ENCODE assay signal across 8 cellular contexts in genomic region chr4:151409470-151410313, GRCh38. TPM values are rescaled to one million over a fixed set of nuclear protein-coding genes. Genes with fewer than 3 reads are reported as not detected.
DNase-seq lines count a peak whose midpoint lies in the region; ATAC-seq and TF ChIP-seq lines count a peak whose summit lies in the region.

No MANE protein-coding gene starts in this region.

- no peak overlapping the region for H2AK5ac ChIP-seq in mesendoderm (ENCODE audit: low read length)

- no peak overlapping the region for H2BK5ac ChIP-seq in mesendoderm (ENCODE audit: low read length)

- H3K79me2 ChIP-seq in mesendoderm (ENCODE audit: control insufficient read depth, insufficient read depth, low read length), result peaks cover 7% of the 10 kb centered on the region

- H3K9me3 ChIP-seq in duodenal mucosa (ENCODE audit: control insufficient read depth in 1 of 2, low read length in 2 of 2) (no peaks in the 10 kb centered on the region), upper lobe of right lung (no peaks in the 10 kb centered on the region)

- H3K56ac ChIP-seq in mesendoderm (ENCODE audit: low read length), result peak overlapping the region; percentile 77

- H3K27me3 ChIP-seq in duodenal mucosa (ENCODE audit: control insufficient read depth in 1 of 2, insufficient read depth in 2 of 2, low read length in 2 of 2) (no peaks in the 10 kb centered on the region), mesendoderm (ENCODE audit: insufficient read depth, low read length, poor library complexity) (no peaks in the 10 kb centered on the region), upper lobe of right lung (no peaks in the 10 kb centered on the region)

- DNase-seq in activated CD8-positive, alpha-beta memory T cell treated with anti-CD3 and anti-CD28 coated beads, Interleukin-2, amount 10 ng/mL, durations not matched to agents 7 days and 5 days, result no peak
- DNase-seq in activated CD8-positive, alpha-beta memory T cell treated with anti-CD3 and anti-CD28 coated beads, Interleukin-2, amount 50 U/mL, for 48 hours, result no peak
- DNase-seq in mesendoderm, result peak; percentile 82
- no peak for DNase-seq in upper lobe of right lung

- H3K4me3 ChIP-seq in duodenal mucosa (ENCODE audit: low read depth in 1 of 2, low read length in 2 of 2) (peak overlapping the region; percentile 61 to 79), mesendoderm (ENCODE audit: low read length) (peak overlapping the region; percentile 60), upper lobe of right lung (peak overlapping the region; percentile 64)

- H3K27me3 Mint-ChIP-seq in activated CD8-positive, alpha-beta memory T cell treated with anti-CD3 and anti-CD28 coated beads, Interleukin-2, amount 10 ng/mL, durations not matched to agents 7 days and 5 days, result peaks cover 71% of the 10 kb centered on the region

- H3K4me1 ChIP-seq in duodenal mucosa (ENCODE audit: control insufficient read depth in 1 of 2, insufficient read depth in 2 of 2, low read length in 2 of 2), result peaks cover 19 to 23% of the 10 kb centered on the region in 2 donors
- H3K4me1 ChIP-seq in mesendoderm (ENCODE audit: control insufficient read depth, low read depth, low read length), result no peaks in the 10 kb centered on the region
- H3K4me1 ChIP-seq in upper lobe of right lung, result peaks cover 19% of the 10 kb centered on the region

- ATAC-seq in activated CD8-positive, alpha-beta memory T cell treated with anti-CD3 and anti-CD28 coated beads, Interleukin-2, amount 10 ng/mL, durations not matched to agents 7 days and 5 days, result no peak
- ATAC-seq in SK-N-SH treated with all-trans-retinoic acid at 6 μM for 48 hours (peak; percentile 27), upper lobe of right lung (peak; percentile 13), GM19035 (IDR thresholded peaks at IDR 0.05; ENCODE audit: unreplicated experiment) (no peak), HG02840 (IDR thresholded peaks at IDR 0.05; ENCODE audit: low FRiP score, unreplicated experiment) (no peak)

- H3K9ac ChIP-seq in duodenal mucosa (ENCODE audit: low read depth in 1 of 2, low read length in 2 of 2) (peak overlapping the region; percentile 56 to 80), mesendoderm (ENCODE audit: low read length) (peak overlapping the region; percentile 73)

- peak overlapping the region; percentile 75 for H3K27ac ChIP-seq in duodenal mucosa (ENCODE audit: low read depth, low read length)
- peak overlapping the region; percentile 3 for H3K27ac ChIP-seq in mesendoderm (ENCODE audit: low read depth, low read length)
- peak overlapping the region; percentile 75 for H3K27ac ChIP-seq in upper lobe of right lung

- H3K79me1 ChIP-seq in mesendoderm (ENCODE audit: low read length), result no peaks in the 10 kb centered on the region

- H2BK15ac ChIP-seq in mesendoderm (replicated peaks; ENCODE audit: low read depth), result no peak overlapping the region

- no peak overlapping the region for H2BK120ac ChIP-seq in mesendoderm (ENCODE audit: low read depth, low read length)

- H3K4ac ChIP-seq in mesendoderm (ENCODE audit: low read depth, low read length), result no peak overlapping the region

- no CpG with 5 or more reads among the region's 27 CpGs for WGBS in mesendoderm (ENCODE audit: extremely low coverage, insufficient coverage, low lambda C conversion rate)

- no peak overlapping the region for H4K5ac ChIP-seq in mesendoderm (ENCODE audit: low read length)

- H3K9me3 Mint-ChIP-seq in activated CD8-positive, alpha-beta memory T cell treated with anti-CD3 and anti-CD28 coated beads, Interleukin-2, amount 10 ng/mL, durations not matched to agents 7 days and 5 days (ENCODE audit: low read depth), result no peaks in the 10 kb centered on the region

- H3K4me1 Mint-ChIP-seq in activated CD8-positive, alpha-beta memory T cell treated with anti-CD3 and anti-CD28 coated beads, Interleukin-2, amount 10 ng/mL, durations not matched to agents 7 days and 5 days, result peaks cover 22% of the 10 kb centered on the region

- H3K36me3 Mint-ChIP-seq in activated CD8-positive, alpha-beta memory T cell treated with anti-CD3 and anti-CD28 coated beads, Interleukin-2, amount 10 ng/mL, durations not matched to agents 7 days and 5 days, result no peaks in the 10 kb centered on the region

- H4K8ac ChIP-seq in mesendoderm (ENCODE audit: low read depth, low read length), result no peak overlapping the region

- intact Hi-C loops in upper lobe of right lung (cut with DNase I), result no loop called here

- peak overlapping the region; percentile 2 for H3K18ac ChIP-seq in mesendoderm (ENCODE audit: low read length)

- no peak for TF ChIP-seq CTCF in upper lobe of right lung (IDR thresholded peaks at IDR 0.05)

- CTCF ChIA-PET in activated CD8-positive, alpha-beta memory T cell treated with anti-CD3 and anti-CD28 coated beads, Interleukin-2, amount 10 ng/mL, durations not matched to agents 7 days and 5 days (lab: Charles Lee), result no interaction called here

- H3K27ac Mint-ChIP-seq in activated CD8-positive, alpha-beta memory T cell treated with anti-CD3 and anti-CD28 coated beads, Interleukin-2, amount 10 ng/mL, durations not matched to agents 7 days and 5 days, result no peak overlapping the region

- H3K36me3 ChIP-seq in duodenal mucosa (ENCODE audit: control insufficient read depth in 1 of 2, insufficient read depth in 2 of 2, low read length in 2 of 2) (no peaks in the 10 kb centered on the region), mesendoderm (ENCODE audit: control insufficient read depth, insufficient read depth, low read length) (no peaks in the 10 kb centered on the region), upper lobe of right lung (no peaks in the 10 kb centered on the region)

- peak overlapping the region; percentile 79 for H3K4me2 ChIP-seq in mesendoderm (ENCODE audit: low read length)

- peak overlapping the region; percentile 23 for H3K4me3 Mint-ChIP-seq in activated CD8-positive, alpha-beta memory T cell treated with anti-CD3 and anti-CD28 coated beads, Interleukin-2, amount 10 ng/mL, durations not matched to agents 7 days and 5 days

- H3K23ac ChIP-seq in mesendoderm (ENCODE audit: low read length), result peak overlapping the region; percentile 80

TF ChIP-seq in SK-N-SH treated with all-trans-retinoic acid at 6 μM for 48 hours, 23 proteins besides CTCF, POLR2A, EP300 and RAD21:
- TF ChIP-seq, protein P1, sequence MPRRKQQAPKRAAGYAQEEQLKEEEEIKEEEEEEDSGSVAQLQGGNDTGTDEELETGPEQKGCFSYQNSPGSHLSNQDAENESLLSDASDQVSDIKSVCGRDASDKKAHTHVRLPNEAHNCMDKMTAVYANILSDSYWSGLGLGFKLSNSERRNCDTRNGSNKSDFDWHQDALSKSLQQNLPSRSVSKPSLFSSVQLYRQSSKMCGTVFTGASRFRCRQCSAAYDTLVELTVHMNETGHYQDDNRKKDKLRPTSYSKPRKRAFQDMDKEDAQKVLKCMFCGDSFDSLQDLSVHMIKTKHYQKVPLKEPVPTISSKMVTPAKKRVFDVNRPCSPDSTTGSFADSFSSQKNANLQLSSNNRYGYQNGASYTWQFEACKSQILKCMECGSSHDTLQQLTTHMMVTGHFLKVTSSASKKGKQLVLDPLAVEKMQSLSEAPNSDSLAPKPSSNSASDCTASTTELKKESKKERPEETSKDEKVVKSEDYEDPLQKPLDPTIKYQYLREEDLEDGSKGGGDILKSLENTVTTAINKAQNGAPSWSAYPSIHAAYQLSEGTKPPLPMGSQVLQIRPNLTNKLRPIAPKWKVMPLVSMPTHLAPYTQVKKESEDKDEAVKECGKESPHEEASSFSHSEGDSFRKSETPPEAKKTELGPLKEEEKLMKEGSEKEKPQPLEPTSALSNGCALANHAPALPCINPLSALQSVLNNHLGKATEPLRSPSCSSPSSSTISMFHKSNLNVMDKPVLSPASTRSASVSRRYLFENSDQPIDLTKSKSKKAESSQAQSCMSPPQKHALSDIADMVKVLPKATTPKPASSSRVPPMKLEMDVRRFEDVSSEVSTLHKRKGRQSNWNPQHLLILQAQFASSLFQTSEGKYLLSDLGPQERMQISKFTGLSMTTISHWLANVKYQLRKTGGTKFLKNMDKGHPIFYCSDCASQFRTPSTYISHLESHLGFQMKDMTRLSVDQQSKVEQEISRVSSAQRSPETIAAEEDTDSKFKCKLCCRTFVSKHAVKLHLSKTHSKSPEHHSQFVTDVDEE (CRISPR knock-in tag; IDR thresholded peaks at IDR 0.05), result no peak
- TF ChIP-seq ARNTL (CRISPR knock-in tag; IDR thresholded peaks at IDR 0.05; ENCODE audit: borderline replicate concordance, low read depth), result no peak
- no peak for TF ChIP-seq ESRRG (CRISPR knock-in tag; IDR thresholded peaks at IDR 0.05)
- TF ChIP-seq, protein P2, sequence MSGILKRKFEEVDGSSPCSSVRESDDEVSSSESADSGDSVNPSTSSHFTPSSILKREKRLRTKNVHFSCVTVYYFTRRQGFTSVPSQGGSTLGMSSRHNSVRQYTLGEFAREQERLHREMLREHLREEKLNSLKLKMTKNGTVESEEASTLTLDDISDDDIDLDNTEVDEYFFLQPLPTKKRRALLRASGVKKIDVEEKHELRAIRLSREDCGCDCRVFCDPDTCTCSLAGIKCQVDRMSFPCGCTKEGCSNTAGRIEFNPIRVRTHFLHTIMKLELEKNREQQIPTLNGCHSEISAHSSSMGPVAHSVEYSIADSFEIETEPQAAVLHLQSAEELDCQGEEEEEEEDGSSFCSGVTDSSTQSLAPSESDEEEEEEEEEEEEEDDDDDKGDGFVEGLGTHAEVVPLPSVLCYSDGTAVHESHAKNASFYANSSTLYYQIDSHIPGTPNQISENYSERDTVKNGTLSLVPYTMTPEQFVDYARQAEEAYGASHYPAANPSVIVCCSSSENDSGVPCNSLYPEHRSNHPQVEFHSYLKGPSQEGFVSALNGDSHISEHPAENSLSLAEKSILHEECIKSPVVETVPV (CRISPR knock-in tag; IDR thresholded peaks at IDR 0.05), result no peak

RNA-seq across cellular contexts. Expression of gene FHIP1A, which starts 0.7 kb away (rescaled TPM):
- not detected for total RNA-seq in activated CD8-positive, alpha-beta memory T cell treated with anti-CD3 and anti-CD28 coated beads, Interleukin-2, amount 10 ng/mL, durations not matched to agents 7 days and 5 days
- 8.6 TPM for polyA plus RNA-seq in mesendoderm (2013, experiment 1 of 2)
- 9.2 TPM for polyA plus RNA-seq in mesendoderm (2013, experiment 2 of 2)
- total RNA-seq in upper lobe of right lung, result 18.4 TPM

Comparison
In these comparisons a context has a peak if more than half of its experiments do, and no peak if none do; other contexts are left out.
1. ATAC-seq: peak in SK-N-SH treated with all-trans-retinoic acid at 6 μM for 48 hours (single experiment) and upper lobe of right lung (single experiment); none in activated CD8-positive, alpha-beta memory T cell treated with anti-CD3 and anti-CD28 coated beads, Interleukin-2, amount 10 ng/mL, durations not matched to agents 7 days and 5 days (single experiment), GM19035 (single experiment) and HG02840 (single experiment).
2. H3K27ac ChIP-seq: peak in every context shown above with its lines; median percentile 75 in duodenal mucosa; 75 in upper lobe of right lung; 3 in mesendoderm.
3. RNA of gene FHIP1A, which starts 0.7 kb away (total RNA-seq): 18.4 TPM in upper lobe of right lung (single experiment); not detected in activated CD8-positive, alpha-beta memory T cell treated with anti-CD3 and anti-CD28 coated beads, Interleukin-2, amount 10 ng/mL, durations not matched to agents 7 days and 5 days; every median in the first group is over 10 times any median in the second.
4. Peak in every context shown above with its lines, with median percentiles within 50 percentile points of each other: H3K4me3 ChIP-seq.